Comparison of ENCODE assay signal across 21 cellular contexts in the genomic region with DNA sequence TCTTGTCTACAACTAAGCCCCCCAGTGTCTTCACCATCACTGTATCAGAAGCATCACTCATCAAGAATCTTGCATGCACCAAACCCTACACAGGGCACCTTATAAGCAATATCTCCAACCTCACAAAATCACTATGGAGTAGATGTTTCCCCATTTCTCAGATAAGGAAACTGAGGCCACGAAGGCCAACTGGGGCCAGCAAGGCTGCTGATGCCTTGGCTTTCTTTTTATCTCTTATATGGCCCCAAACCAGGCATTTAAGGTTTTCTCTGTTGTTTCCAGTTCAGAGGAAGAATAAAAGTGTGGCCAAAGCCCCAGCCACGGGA. TPM values are rescaled to one million over a fixed set of nuclear protein-coding genes. Genes with fewer than 3 reads are reported as not detected.
A peak's percentile ranks its signal among the peaks of the same experiment; 100 is the strongest.
DNase-seq lines count a peak whose midpoint lies in the region; ATAC-seq and TF ChIP-seq lines count a peak whose summit lies in the region.
"Had no signal": no experiment of that assay in that cellular context is flagged by ENCODE, and none has a peak within 500 bp of the region (broad histone marks: within the 10 kb centered on the region; RNA-seq: fewer than 3 reads in every experiment).

No MANE protein-coding gene starts in this region.

- no peak overlapping the region for H2AFZ ChIP-seq in PC-9

- BruUV-seq in PC-9 (replicated peaks; lab: Mats Ljungman, UMichigan) = no TSS peak

- H3K4me3 Mint-ChIP-seq in activated CD8-positive, alpha-beta T cell treated with anti-CD3 and anti-CD28 coated beads, Interleukin-2, amount 10 ng/mL, durations not matched to agents 7 days and 5 days = no peak overlapping the region
- no peak overlapping the region for H3K4me3 Mint-ChIP-seq in activated CD8-positive, alpha-beta T cell treated with anti-CD3 and anti-CD28 coated beads for 36 hours
- H3K4me3 Mint-ChIP-seq: activated T-cell treated with anti-CD3 and anti-CD28 coated beads, Interleukin-2, amount 50 U/mL, for 24 hours; mesothelial cell of epicardium had no signal

- no peaks in the 10 kb centered on the region for H3K27me3 Mint-ChIP-seq in activated CD8-positive, alpha-beta T cell treated with anti-CD3 and anti-CD28 coated beads, Interleukin-2, amount 10 ng/mL, durations not matched to agents 7 days and 5 days (ENCODE audit: low read depth)
- H3K27me3 Mint-ChIP-seq in activated CD8-positive, alpha-beta T cell treated with anti-CD3 and anti-CD28 coated beads for 36 hours = no peaks in the 10 kb centered on the region
- H3K27me3 Mint-ChIP-seq: activated T-cell treated with anti-CD3 and anti-CD28 coated beads, Interleukin-2, amount 50 U/mL, for 24 hours had no signal

- H3K9me2 ChIP-seq in PC-9 (ENCODE audit: insufficient read depth) = no peaks in the 10 kb centered on the region

- H3K27ac Mint-ChIP-seq in activated CD8-positive, alpha-beta T cell treated with anti-CD3 and anti-CD28 coated beads, Interleukin-2, amount 10 ng/mL, durations not matched to agents 7 days and 5 days = peak overlapping the region; percentile 50
- no peak overlapping the region for H3K27ac Mint-ChIP-seq in activated CD8-positive, alpha-beta T cell treated with anti-CD3 and anti-CD28 coated beads for 36 hours
- H3K27ac Mint-ChIP-seq: activated T-cell treated with anti-CD3 and anti-CD28 coated beads, Interleukin-2, amount 50 U/mL, for 24 hours; mesothelial cell of epicardium had no signal

- H3K4me3 ChIP-seq in PC-9 (no peak overlapping the region), neutrophil (ENCODE audit: low read depth in 1 of 2, low read length in 1 of 2) (peak overlapping the region in 1 of 2 experiments; percentile 41)
- H3K4me3 ChIP-seq: HAP-1, skin epidermis, suprapubic skin had no signal

- POLR2A ChIA-PET in activated CD8-positive, alpha-beta T cell treated with anti-CD3 and anti-CD28 coated beads, Interleukin-2, amount 10 ng/mL, durations not matched to agents 7 days and 5 days (lab: Charles Lee) = no interaction called here
- POLR2A ChIA-PET in activated CD8-positive, alpha-beta T cell treated with anti-CD3 and anti-CD28 coated beads for 36 hours (lab: Charles Lee) = no interaction called here
- POLR2A ChIA-PET in PC-9 (lab: Charles Lee; ENCODE audit: unreplicated experiment) = no interaction called here

- CTCF ChIA-PET in activated CD8-positive, alpha-beta T cell treated with anti-CD3 and anti-CD28 coated beads, Interleukin-2, amount 10 ng/mL, durations not matched to agents 7 days and 5 days (lab: Charles Lee) = interaction anchor here (1.7 kb wide), 1 partner anchor 33 kb away, joined by 8 read pairs; no protein-coding TSS in a partner anchor
- CTCF ChIA-PET in activated CD8-positive, alpha-beta T cell treated with anti-CD3 and anti-CD28 coated beads for 36 hours (lab: Charles Lee) = interaction anchor here (0.8 to 1.5 kb wide), 4 partner anchors 33 to 110 kb away, joined by 3 to 4 read pairs (median 4); no protein-coding TSS in a partner anchor
- CTCF ChIA-PET in PC-9 (lab: Charles Lee) = interaction anchor here (1.3 kb wide), 1 partner anchor 66 kb away, joined by 4 read pairs; no protein-coding TSS in a partner anchor

- H4K20me1 ChIP-seq in PC-9 (ENCODE audit: insufficient read depth) = 0 out of 2 replicates have a peak, but pooled peaks cover 3% of the 10 kb centered on the region

- H3K4me1 ChIP-seq in PC-9 (replicated peaks; ENCODE audit: insufficient read depth) = peaks cover 31% of the 10 kb centered on the region
- H3K4me1 ChIP-seq in neutrophil (ENCODE audit: control insufficient read depth in 1 of 2, insufficient read depth in 1 of 2, low read depth in 1 of 2, low read length in 1 of 2) = peaks cover 32 to 34% of the 10 kb centered on the region in 2 experiments
- H3K4me1 ChIP-seq: HAP-1 had no signal

- peaks cover 15% of the 10 kb centered on the region for H3K36me3 Mint-ChIP-seq in activated CD8-positive, alpha-beta T cell treated with anti-CD3 and anti-CD28 coated beads, Interleukin-2, amount 10 ng/mL, durations not matched to agents 7 days and 5 days (ENCODE audit: low read depth)
- H3K36me3 Mint-ChIP-seq in activated CD8-positive, alpha-beta T cell treated with anti-CD3 and anti-CD28 coated beads for 36 hours (ENCODE audit: low read depth) = peaks cover 5% of the 10 kb centered on the region
- H3K36me3 Mint-ChIP-seq: mesothelial cell of epicardium had no signal

- intact Hi-C loops in activated CD8-positive, alpha-beta T cell treated with anti-CD3 and anti-CD28 coated beads for 36 hours (cut with micrococcal nuclease) = no loop called here
- intact Hi-C loops in PC-9 (cut with micrococcal nuclease; ENCODE audit: unreplicated experiment) = loop anchor here (1.0 kb wide), 2 partner anchors 56 to 109 kb away; no protein-coding TSS in a partner anchor

- H3K9me3 Mint-ChIP-seq in activated CD8-positive, alpha-beta T cell treated with anti-CD3 and anti-CD28 coated beads, Interleukin-2, amount 10 ng/mL, durations not matched to agents 7 days and 5 days (ENCODE audit: insufficient read depth) = peaks cover 7% of the 10 kb centered on the region
- H3K9me3 Mint-ChIP-seq in activated CD8-positive, alpha-beta T cell treated with anti-CD3 and anti-CD28 coated beads for 36 hours = peaks cover 2% of the 10 kb centered on the region
- H3K9me3 Mint-ChIP-seq: activated T-cell treated with anti-CD3 and anti-CD28 coated beads, Interleukin-2, amount 50 U/mL, for 24 hours; immature natural killer cell; mesothelial cell of epicardium had no signal

- H3K79me2 ChIP-seq in PC-9 (ENCODE audit: low read depth) = no peaks in the 10 kb centered on the region

- peaks cover 40% of the 10 kb centered on the region for H3K4me1 Mint-ChIP-seq in activated CD8-positive, alpha-beta T cell treated with anti-CD3 and anti-CD28 coated beads, Interleukin-2, amount 10 ng/mL, durations not matched to agents 7 days and 5 days (ENCODE audit: low read depth)
- H3K4me1 Mint-ChIP-seq in activated CD8-positive, alpha-beta T cell treated with anti-CD3 and anti-CD28 coated beads for 36 hours (ENCODE audit: low read depth) = peaks cover 15% of the 10 kb centered on the region

- H3K27ac ChIP-seq in C4-2B (peak overlapping the region; percentile 41), PC-9 (0 out of 2 replicates have a peak overlapping the region, but pooled peaks have one; percentile 21), neutrophil (peak overlapping the region; percentile 55)
- H3K27ac ChIP-seq: suprapubic skin had no signal

- H3K9me3 ChIP-seq in PC-9 (ENCODE audit: insufficient read depth, low read depth) (no peaks in the 10 kb centered on the region), neutrophil (no peaks in the 10 kb centered on the region)
- H3K9me3 ChIP-seq: BE2C, HAP-1, suprapubic skin had no signal

- H3F3A ChIP-seq in PC-9 (ENCODE audit: insufficient read depth, low read depth) = peaks cover 42% of the 10 kb centered on the region

- peak overlapping the region; percentile 57; the same call in 1 of the 2 replicates for H3K4me2 ChIP-seq in PC-9

- no peak for DNase-seq in activated CD8-positive, alpha-beta T cell treated with anti-CD3 and anti-CD28 coated beads, Interleukin-2, amount 10 ng/mL, durations not matched to agents 7 days and 5 days
- no peak for DNase-seq in activated CD8-positive, alpha-beta T cell treated with anti-CD3 and anti-CD28 coated beads for 36 hours
- DNase-seq in PC-9 (no peak), NCI-H1092 treated with DMSO at 0.1 percent for 48 hours (lab: John Stamatoyannopoulos, UW) (no peak)
- DNase-seq: activated CD4-positive, CD25-positive, alpha-beta regulatory T cell treated with anti-CD3 and anti-CD28 coated beads, Interleukin-2, amount 50 U/mL, for 72 hours; activated CD8-positive, alpha-beta memory T cell treated with anti-CD3 and anti-CD28 coated beads for 24 hours; activated T-cell treated with anti-CD3 and anti-CD28 coated beads, Interleukin-2, amount 50 U/mL, for 24 hours; stimulated activated CD4-positive, alpha-beta T cell treated with anti-CD3 and anti-CD28 coated beads, Interleukin-1b, Interleukin-23, amount 100 ng/mL, for 48 hours had no signal

- no peaks in the 10 kb centered on the region for H3K27me3 ChIP-seq in PC-9 (ENCODE audit: insufficient read depth, low read depth)
- H3K27me3 ChIP-seq in neutrophil = peaks cover 18% of the 10 kb centered on the region
- H3K27me3 ChIP-seq: BE2C, suprapubic skin had no signal

- no peak for TF ChIP-seq CTCF in activated CD8-positive, alpha-beta T cell treated with anti-CD3 and anti-CD28 coated beads for 36 hours (IDR thresholded peaks at IDR 0.05)
- no peak for TF ChIP-seq CTCF in C4-2B (conservative IDR thresholded peaks at IDR 0.05)
- TF ChIP-seq CTCF in PC-9 (conservative IDR thresholded peaks at IDR 0.05) = no peak
- TF ChIP-seq CTCF in neutrophil (IDR thresholded peaks at IDR 0.05) = no peak

- no peak for ATAC-seq in activated CD8-positive, alpha-beta T cell treated with anti-CD3 and anti-CD28 coated beads, Interleukin-2, amount 10 ng/mL, durations not matched to agents 7 days and 5 days
- ATAC-seq in activated CD8-positive, alpha-beta T cell treated with anti-CD3 and anti-CD28 coated beads for 36 hours = no peak
- ATAC-seq in GM18867 (IDR thresholded peaks at IDR 0.05; ENCODE audit: unreplicated experiment) = no peak
- ATAC-seq in HG03039 (IDR thresholded peaks at IDR 0.05; ENCODE audit: unreplicated experiment) = no peak

- H3K36me3 ChIP-seq in PC-9 (ENCODE audit: low read depth) (no peaks in the 10 kb centered on the region), neutrophil (no peaks in the 10 kb centered on the region)
- H3K36me3 ChIP-seq: BE2C, HAP-1, suprapubic skin had no signal

RNA-seq across cellular contexts. Expression of a gene that starts 47.3 kb away (rescaled TPM):
- total RNA-seq in activated CD8-positive, alpha-beta T cell treated with anti-CD3 and anti-CD28 coated beads, Interleukin-2, amount 10 ng/mL, durations not matched to agents 7 days and 5 days = not detected
- total RNA-seq in activated CD8-positive, alpha-beta T cell treated with anti-CD3 and anti-CD28 coated beads for 36 hours = not detected
- 0.05 and 0.09 TPM in 2 replicates for total RNA-seq in PC-9 (2021)
- total RNA-seq: chondrocyte, left lobe of liver, posterior vena cava had no signal

RNA-seq across cellular contexts. Expression of a gene that starts 51.3 kb away (rescaled TPM):
- 10 to 100 TPM; 19.5 to 21.4 TPM for total RNA-seq in activated CD8-positive, alpha-beta T cell treated with anti-CD3 and anti-CD28 coated beads, Interleukin-2, amount 10 ng/mL, durations not matched to agents 7 days and 5 days
- total RNA-seq in activated CD8-positive, alpha-beta T cell treated with anti-CD3 and anti-CD28 coated beads for 36 hours = 10 to 100 TPM; 10.6 to 14.0 TPM
- 40.2 and 41.5 TPM in 2 replicates for total RNA-seq in PC-9 (2021)
